Comparison of ENCODE assay signal across 13 cellular contexts in the genomic region with DNA sequence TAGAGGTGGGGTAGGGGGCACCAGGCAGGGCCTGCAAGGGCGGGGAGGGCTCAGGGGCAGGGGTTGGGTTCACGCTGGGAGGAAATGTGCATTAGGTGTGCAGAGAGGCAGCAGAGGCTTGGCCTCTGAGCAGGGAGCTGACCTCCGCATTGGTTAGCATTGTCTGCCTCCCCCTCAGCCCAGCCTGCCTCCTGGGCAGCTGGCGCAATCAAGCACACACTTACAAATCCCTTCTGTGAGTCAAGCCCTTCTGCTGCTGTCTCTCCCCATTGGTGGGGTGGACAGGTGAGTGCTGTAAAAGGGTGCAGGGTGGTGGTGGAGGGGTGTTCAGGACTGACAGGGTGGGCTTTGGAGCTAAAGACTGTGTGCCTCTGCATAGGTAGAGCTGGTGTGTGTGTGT. TPM values are rescaled to one million over a fixed set of nuclear protein-coding genes. Genes with fewer than 3 reads are reported as not detected.
DNase-seq lines count a peak whose midpoint lies in the region; ATAC-seq and TF ChIP-seq lines count a peak whose summit lies in the region.
"Had no signal": no experiment of that assay in that cellular context is flagged by ENCODE, and none has a peak within 500 bp of the region (broad histone marks: within the 10 kb centered on the region; RNA-seq: fewer than 3 reads in every experiment).

No MANE protein-coding gene starts in this region.

- ATAC-seq in foreskin keratinocyte (peak; percentile 20), HG03108 (IDR thresholded peaks at IDR 0.05; ENCODE audit: unreplicated experiment) (no peak)
- ATAC-seq: upper lobe of right lung had no signal

- CTCF ChIA-PET in RWPE1 (lab: Yijun Ruan, JAX): interaction anchor here (0.5 to 1.7 kb wide), 3 partner anchors 8 to 265 kb away, joined by 3 to 8 read pairs (median 4); no protein-coding TSS in a partner anchor
- CTCF ChIA-PET in CD4-positive, alpha-beta memory T cell (lab: Charles Lee; ENCODE audit: partially characterized antibody): interaction anchor here (0.9 to 2.5 kb wide), 6 partner anchors 14 to 62 kb away, joined by 4 to 9 read pairs (median 6); no protein-coding TSS in a partner anchor

- H3K4me3 ChIP-seq in CD4-positive, alpha-beta memory T cell (ENCODE audit: low read length in 2 of 2): no peak overlapping the region
- H3K4me3 ChIP-seq: prostate gland, upper lobe of right lung had no signal

- peaks cover 0 to 3% (median 0%) of the 10 kb centered on the region in 8 donors for H3K9me3 Mint-ChIP-seq in CD4-positive, alpha-beta memory T cell
- H3K9me3 Mint-ChIP-seq: central memory CD8-positive, alpha-beta T cell; T-helper 1 cell treated with Interleukin-12 subunit alpha and Interleukin-12 subunit beta and Interleukin-4 antibody, amounts not matched to agents 30 μg/mL and 1 μg/mL, for 36 hours had no signal

- no peaks in the 10 kb centered on the region for H3K4me1 ChIP-seq in foreskin keratinocyte
- H3K4me1 ChIP-seq in CD4-positive, alpha-beta memory T cell (ENCODE audit: insufficient read depth, low read length): peaks cover 29% of the 10 kb centered on the region

- no peaks in the 10 kb centered on the region for H3K36me3 Mint-ChIP-seq in CD4-positive, alpha-beta memory T cell

- TF ChIP-seq CTCF in RWPE1 (conservative IDR thresholded peaks at IDR 0.05; ENCODE audit: low read depth): no peak
- TF ChIP-seq CTCF in foreskin keratinocyte (conservative IDR thresholded peaks at IDR 0.05): no peak

- no peak overlapping the region for H3K4me3 Mint-ChIP-seq in CD4-positive, alpha-beta memory T cell
- H3K4me3 Mint-ChIP-seq: central memory CD8-positive, alpha-beta T cell; T-helper 1 cell treated with Interleukin-12 subunit alpha and Interleukin-12 subunit beta and Interleukin-4 antibody, amounts not matched to agents 30 μg/mL and 1 μg/mL, for 36 hours had no signal

- H3K9me3 ChIP-seq in CD4-positive, alpha-beta memory T cell (ENCODE audit: control insufficient read depth in 1 of 2, low read length in 2 of 2): no peaks in the 10 kb centered on the region
- H3K9me3 ChIP-seq: prostate gland, upper lobe of right lung had no signal

- H3K27me3 Mint-ChIP-seq in CD4-positive, alpha-beta memory T cell: no peaks in the 10 kb centered on the region
- H3K27me3 Mint-ChIP-seq: central memory CD8-positive, alpha-beta T cell had no signal

- H3K27me3 ChIP-seq in foreskin keratinocyte: no peaks in the 10 kb centered on the region
- H3K27me3 ChIP-seq in CD4-positive, alpha-beta memory T cell (ENCODE audit: insufficient read depth, low read length): no peaks in the 10 kb centered on the region
- H3K27me3 ChIP-seq: upper lobe of right lung had no signal

- peak; percentile 29 for DNase-seq in NCI-H146 (lab: John Stamatoyannopoulos, UW)
- DNase-seq in NCI-H146 treated with DMSO at 0.1 percent for 48 hours (lab: John Stamatoyannopoulos, UW; ENCODE audit: unreplicated experiment): no peak
- peak; percentile 47 for DNase-seq in RWPE1 (ENCODE audit: low spot score)
- DNase-seq in foreskin keratinocyte: no peak
- DNase-seq in renal cortical epithelial cell (ENCODE audit: low read depth): peak; percentile 32
- DNase-seq in cerebellar cortex (ENCODE audit: low spot score): no peak
- no peak for DNase-seq in CD4-positive, alpha-beta memory T cell
- DNase-seq: NCI-H2107, upper lobe of right lung had no signal

- peak overlapping the region in 2 of 7 donors; percentile 1 to 72 for H3K27ac Mint-ChIP-seq in CD4-positive, alpha-beta memory T cell
- H3K27ac Mint-ChIP-seq: T-helper 1 cell treated with Interleukin-12 subunit alpha and Interleukin-12 subunit beta and Interleukin-4 antibody, amounts not matched to agents 30 μg/mL and 1 μg/mL, for 36 hours had no signal

- peaks cover 15 to 44% (median 33%) of the 10 kb centered on the region in 4 donors for H3K4me1 Mint-ChIP-seq in CD4-positive, alpha-beta memory T cell
- H3K4me1 Mint-ChIP-seq: central memory CD8-positive, alpha-beta T cell had no signal

- POLR2A ChIA-PET in RWPE1 (lab: Yijun Ruan, JAX; ENCODE audit: low non-redundant PET): interaction anchor here (0.6 kb wide), 2 partner anchors 8 to 919 kb away, joined by 3 to 7 read pairs; no protein-coding TSS in a partner anchor
- POLR2A ChIA-PET in CD4-positive, alpha-beta memory T cell (lab: Charles Lee; ENCODE audit: partially characterized antibody): interaction anchor here (1.8 to 2.3 kb wide), 2 partner anchors 8 to 29 kb away, joined by 5 to 12 read pairs; no protein-coding TSS in a partner anchor

- intact Hi-C loops in CD4-positive, alpha-beta memory T cell (cut with micrococcal nuclease): no loop called here

- H3K36me3 ChIP-seq in CD4-positive, alpha-beta memory T cell (ENCODE audit: insufficient read depth, low read length): no peaks in the 10 kb centered on the region
- H3K36me3 ChIP-seq: prostate gland, upper lobe of right lung had no signal

- H3K27ac ChIP-seq in RWPE1 (peak overlapping the region; percentile 53), foreskin keratinocyte (no peak overlapping the region)
- no peak overlapping the region for H3K27ac ChIP-seq in CD4-positive, alpha-beta memory T cell (ENCODE audit: low read depth, low read length)
- H3K27ac ChIP-seq: prostate gland, upper lobe of right lung had no signal

RNA-seq across cellular contexts. Expression of a gene that starts 9.3 kb away (rescaled TPM):
- total RNA-seq in foreskin keratinocyte (8.1 and 13.3 TPM in 2 replicates), renal cortical epithelial cell (62.8 and 70.7 TPM in 2 replicates)
- polyA plus RNA-seq in foreskin keratinocyte: 9.7 and 14.9 TPM in 2 replicates
- total RNA-seq in CD4-positive, alpha-beta memory T cell: 1 to 10 TPM; 1.6 to 2.1 TPM
- polyA plus RNA-seq in CD4-positive, alpha-beta memory T cell: 10 to 100 TPM in 1 of 2 donors, 1 to 10 TPM in 1; 6.4 to 13.1 TPM

RNA-seq across cellular contexts. Expression of a gene that starts 56.5 kb away (rescaled TPM):
- 15.7 and 18.3 TPM in 2 replicates for total RNA-seq in foreskin keratinocyte
- polyA plus RNA-seq in foreskin keratinocyte: 17.4 and 19.2 TPM in 2 replicates
- total RNA-seq in renal cortical epithelial cell: 23.2 and 36.5 TPM in 2 replicates
- total RNA-seq in CD4-positive, alpha-beta memory T cell: 10 to 100 TPM; 10.8 to 11.1 TPM
- polyA plus RNA-seq in CD4-positive, alpha-beta memory T cell: 1 to 10 TPM; 8.1 to 8.7 TPM

RNA-seq across cellular contexts. Expression of a gene that starts 59.0 kb away (rescaled TPM):
- 81.5 and 92.6 TPM in 2 replicates for total RNA-seq in foreskin keratinocyte
- polyA plus RNA-seq in foreskin keratinocyte: 88.0 and 91.4 TPM in 2 replicates
- total RNA-seq in renal cortical epithelial cell: 56.8 and 234 TPM in 2 replicates
- 10 to 100 TPM; 61.5 to 66.6 TPM for total RNA-seq in CD4-positive, alpha-beta memory T cell
- polyA plus RNA-seq in CD4-positive, alpha-beta memory T cell: 10 to 100 TPM in 1 of 2 donors, 1 to 10 TPM in 1; 9.6 to 33.2 TPM

Comparison
In these comparisons a context has a peak if more than half of its experiments do, and no peak if none do; other contexts are left out.
1. DNase-seq: peak in NCI-H146 (single experiment), RWPE1 (single experiment) and renal cortical epithelial cell (single experiment); none in NCI-H146 treated with DMSO at 0.1 percent for 48 hours (single experiment), foreskin keratinocyte (0 of 2), cerebellar cortex (single experiment) and CD4-positive, alpha-beta memory T cell (0 of 5).